Comparison of ENCODE assay signal across 4 cellular contexts in the genomic region with DNA sequence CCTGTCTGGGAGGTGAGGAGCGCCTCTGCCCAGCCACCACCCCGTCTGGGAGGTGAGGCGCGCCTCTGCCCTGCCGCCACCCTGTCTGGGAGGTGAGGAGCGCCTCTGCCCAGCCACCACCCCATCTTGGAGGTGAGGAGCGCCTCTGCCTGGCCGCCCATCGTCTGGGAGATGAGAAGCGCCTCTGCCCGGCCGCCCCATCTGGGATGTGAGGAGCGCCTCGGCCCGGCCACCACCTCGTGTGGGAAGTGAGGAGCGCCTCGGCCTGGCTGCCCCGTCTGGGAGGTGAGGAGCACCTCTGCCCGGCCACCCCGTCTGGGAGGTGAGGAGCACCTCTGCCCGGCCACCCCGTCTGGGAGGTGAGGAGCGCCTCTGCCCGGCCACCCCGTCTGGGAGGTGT. TPM values are rescaled to one million over a fixed set of nuclear protein-coding genes. Genes with fewer than 3 reads are reported as not detected.
"Had no signal": no experiment of that assay in that cellular context is flagged by ENCODE, and none has a peak within 500 bp of the region (broad histone marks: within the 10 kb centered on the region; RNA-seq: fewer than 3 reads in every experiment).

No MANE protein-coding gene starts in this region.

RNA-seq across cellular contexts. Expression of gene SLC35G4, which starts 38.4 kb away (rescaled TPM):
- total RNA-seq: LHCN-M2, M059J, MCF 10A, NCI-H460 had no signal
